In genomic region chr5:154196955-154197652, GRCh38 we compare ENCODE assay signal across 8 cellular contexts. TPM values are rescaled to one million over a fixed set of nuclear protein-coding genes. Genes with fewer than 3 reads are reported as not detected.
DNase-seq lines count a peak whose midpoint lies in the region; TF ChIP-seq lines count a peak whose summit lies in the region.

No MANE protein-coding gene starts in this region.

- POLR2A ChIA-PET in RWPE1 (lab: Yijun Ruan, JAX; ENCODE audit: low non-redundant PET), result no interaction called here

- TF ChIP-seq CTCF in GM13977 (IDR thresholded peaks at IDR 0.05; ENCODE audit: extremely low read depth, insufficient read depth, missing control alignments), result peak; percentile 58
- no peak for TF ChIP-seq CTCF in RWPE1 (conservative IDR thresholded peaks at IDR 0.05; ENCODE audit: low read depth)

- in situ Hi-C loops in GM13977 (cut with MboI; ENCODE audit: low pct_unique_long_range_greater_than_20kb, low sequenced_read_pairs, unreplicated experiment), result no loop called here

- CTCF ChIA-PET in RWPE1 (lab: Yijun Ruan, JAX), result interaction anchor here (0.5 to 1.2 kb wide), 7 partner anchors 9 to 1675 kb away, joined by 3 to 5 read pairs (median 3); no protein-coding TSS in a partner anchor

- no peak overlapping the region for H3K27ac ChIP-seq in RWPE1

- DNase-seq in Ammon's horn (ENCODE audit: low spot score) (peak; percentile 74), GM13977 (ENCODE audit: low spot score) (no peak), SK-N-DZ (ENCODE audit: low spot score) (peak; percentile 54), fibroblast of peridontal ligament (ENCODE audit: extremely low read depth) (peak; percentile 58), putamen (ENCODE audit: low spot score) (peak; percentile 36), HPDE6-E6E7 (ENCODE audit: extremely low spot score) (no peak), RWPE1 (ENCODE audit: low spot score) (no peak), NCI-H1105 treated with DMSO at 0.1 percent for 48 hours (lab: John Stamatoyannopoulos, UW) (no peak)

RNA-seq across cellular contexts. Expression of gene GALNT10, which starts 6.6 kb away (rescaled TPM):
- 2.4 TPM in 2 replicates for polyA plus RNA-seq in SK-N-DZ (2014; cell fraction: cytosol; rRNA removed)
- polyA plus RNA-seq in SK-N-DZ (2014; cell fraction: nucleus; rRNA removed), result 1.9 and 2.2 TPM in 2 replicates

Comparison
In these comparisons a context has a peak if more than half of its experiments do, and no peak if none do; other contexts are left out.
1. DNase-seq: peak in Ammon's horn (single experiment), SK-N-DZ (single experiment), fibroblast of peridontal ligament (single experiment) and putamen (single experiment); none in GM13977 (single experiment), HPDE6-E6E7 (single experiment), RWPE1 (single experiment) and NCI-H1105 treated with DMSO at 0.1 percent for 48 hours (single experiment).